In the genomic region with DNA sequence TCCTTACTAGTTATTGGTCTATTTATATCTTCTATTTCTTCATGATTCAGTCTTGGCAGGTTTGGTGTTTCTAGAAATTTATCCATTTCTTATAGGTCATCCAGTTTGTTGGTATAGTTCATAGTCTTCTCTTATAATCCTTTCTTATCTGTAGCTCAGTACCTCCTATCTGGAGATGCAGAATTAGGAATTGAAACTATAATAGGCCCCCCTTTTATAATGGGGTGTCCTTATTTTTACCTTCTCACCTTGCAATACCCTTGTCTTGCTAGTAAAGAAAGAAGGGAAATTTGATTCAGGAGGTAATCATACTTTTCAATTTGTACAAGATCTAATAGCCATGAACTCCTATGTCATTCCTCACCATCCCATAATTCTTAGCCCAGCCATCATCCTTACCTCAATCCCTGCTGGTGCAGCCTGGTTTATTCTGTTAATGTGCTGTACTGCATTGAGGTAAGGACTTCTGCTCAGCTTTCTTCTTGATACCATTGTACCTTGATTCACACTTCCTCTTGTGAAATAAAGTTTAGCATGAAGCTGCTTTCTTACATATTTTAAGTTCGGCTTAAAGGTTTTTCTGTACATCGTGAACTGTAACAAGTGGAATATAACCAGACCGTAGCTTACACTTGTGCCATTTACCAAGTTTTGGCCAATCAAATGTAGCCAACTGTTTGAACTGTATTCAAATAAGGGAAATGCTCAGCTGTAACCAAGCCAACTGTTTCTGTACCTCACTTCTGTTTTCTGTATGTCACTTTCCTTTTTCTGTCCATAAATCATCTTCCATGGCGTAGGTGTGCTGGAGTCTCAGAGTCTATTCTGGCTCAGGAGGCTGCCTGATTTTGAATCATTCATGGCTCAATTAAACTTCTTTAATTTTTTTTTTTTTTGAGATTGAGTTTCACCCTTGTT, we compare ENCODE assay signal across 13 cellular contexts. TPM values are rescaled to one million over a fixed set of nuclear protein-coding genes. Genes with fewer than 3 reads are reported as not detected.
DNase-seq lines count a peak whose midpoint lies in the region; ATAC-seq and TF ChIP-seq lines count a peak whose summit lies in the region.
"Had no signal": no experiment of that assay in that cellular context is flagged by ENCODE, and none has a peak within 500 bp of the region (broad histone marks: within the 10 kb centered on the region; RNA-seq: fewer than 3 reads in every experiment).

No MANE protein-coding gene starts in this region.

- H2BK12ac ChIP-seq in neuronal stem cell (ENCODE audit: low read length) = no peak overlapping the region

- no peak overlapping the region for H3K4me2 ChIP-seq in neuronal stem cell (ENCODE audit: insufficient read depth, low read length, poor library complexity, severe bottlenecking)

- no peak overlapping the region for H3K4ac ChIP-seq in neuronal stem cell (ENCODE audit: low read length)

- intact Hi-C loops in stomach (cut with DNase I; ENCODE audit: low total_unique reads) = no loop called here

- H3K36me3 Mint-ChIP-seq in T-helper 17 cell (ENCODE audit: low read depth) = no peaks in the 10 kb centered on the region

- H3K79me1 ChIP-seq in neuronal stem cell (ENCODE audit: low read depth, low read length) = no peaks in the 10 kb centered on the region

- H3K4me1 Mint-ChIP-seq in T-helper 17 cell = peaks cover 4% of the 10 kb centered on the region

- H3K27ac Mint-ChIP-seq in T-helper 17 cell = no peak overlapping the region
- H3K27ac Mint-ChIP-seq: CD4-positive, alpha-beta memory T cell; natural killer cell had no signal

- H3K36me3 ChIP-seq in stomach (no peaks in the 10 kb centered on the region), neuronal stem cell (replicated peaks in 1 of 2; ENCODE audit: control insufficient read depth in 2 of 2, insufficient read depth in 2 of 2, low read length in 2 of 2) (no peaks in the 10 kb centered on the region)
- H3K36me3 ChIP-seq: WERI-Rb-1 had no signal

- no peak overlapping the region for H2AFZ ChIP-seq in neuronal stem cell (ENCODE audit: low read length)

- peaks cover 10% of the 10 kb centered on the region for H3K27me3 Mint-ChIP-seq in T-helper 17 cell

- H3K4me1 ChIP-seq in stomach = no peaks in the 10 kb centered on the region
- H3K4me1 ChIP-seq in neuronal stem cell (ENCODE audit: control insufficient read depth in 2 of 2, insufficient read depth in 1 of 2, low read depth in 1 of 2, low read length in 2 of 2) = no peaks in the 10 kb centered on the region

- no peak overlapping the region for H2BK120ac ChIP-seq in neuronal stem cell (ENCODE audit: low read depth, low read length)

- H3K27ac ChIP-seq in stomach (no peak overlapping the region), neuronal stem cell (replicated peaks; ENCODE audit: low read length) (no peak overlapping the region)
- H3K27ac ChIP-seq: WERI-Rb-1 had no signal

- ATAC-seq in GM18508 (IDR thresholded peaks at IDR 0.05; ENCODE audit: insufficient read depth, unreplicated experiment) (peak; percentile 48), GM21447 (IDR thresholded peaks at IDR 0.05; ENCODE audit: unreplicated experiment) (peak; percentile 65), HG03108 (IDR thresholded peaks at IDR 0.05; ENCODE audit: unreplicated experiment) (peak; percentile 46), T-helper 17 cell (peak; percentile 28)
- ATAC-seq: natural killer cell, PC-3 had no signal

- no peak overlapping the region for H2AK5ac ChIP-seq in neuronal stem cell (ENCODE audit: low read depth, low read length)

- no peak overlapping the region for H4K8ac ChIP-seq in neuronal stem cell (ENCODE audit: low read depth, low read length)

- no peak for TF ChIP-seq EP300 in stomach (IDR thresholded peaks at IDR 0.05)

- H3K27me3 ChIP-seq in stomach (no peaks in the 10 kb centered on the region), neuronal stem cell (ENCODE audit: control insufficient read depth in 3 of 3, insufficient read depth in 3 of 3, low read depth in 1 of 3, low read length in 3 of 3) (no peaks in the 10 kb centered on the region)

- no peak for TF ChIP-seq POLR2A in stomach (IDR thresholded peaks at IDR 0.05)

- 70 to 85% (median 84%) methylated on average over 4 of the region's 4 CpGs for WGBS in stomach, 5 donors
- WGBS in neuronal stem cell (ENCODE audit: extremely low coverage in 2 of 2, insufficient read length in 2 of 2, insufficient replicate concordance in 1 of 2), 2 donors = no CpG with 5 or more reads among the region's 4 CpGs

- DNase-seq in T-helper 17 cell = no peak
- no peak for DNase-seq in stomach
- no peak for DNase-seq in epidermal melanocyte (ENCODE audit: insufficient read length, low spot score)
- DNase-seq in neuronal stem cell (ENCODE audit: low spot score) = no peak
- no peak for DNase-seq in mucosa of gallbladder (ENCODE audit: low spot score)
- DNase-seq: activated naive CD4-positive, alpha-beta T cell; CD4-positive, alpha-beta memory T cell; natural killer cell; PC-3; WERI-Rb-1 had no signal

- no peak overlapping the region for H3K4me3 Mint-ChIP-seq in T-helper 17 cell
- H3K4me3 Mint-ChIP-seq: CD4-positive, alpha-beta memory T cell; natural killer cell had no signal

- no peak overlapping the region for H2BK5ac ChIP-seq in neuronal stem cell (ENCODE audit: low read length)

- no peak overlapping the region for H2BK15ac ChIP-seq in neuronal stem cell (ENCODE audit: low read length)

- no peak for TF ChIP-seq CTCF in stomach (IDR thresholded peaks at IDR 0.05)

- H3K23ac ChIP-seq in neuronal stem cell (ENCODE audit: low read depth, low read length, poor library complexity) = no peak overlapping the region

- no peak overlapping the region for H3K14ac ChIP-seq in neuronal stem cell (ENCODE audit: low read length)

- H3K18ac ChIP-seq in neuronal stem cell (ENCODE audit: low read length) = no peak overlapping the region

- H3K4me3 ChIP-seq in stomach = no peak overlapping the region
- no peak overlapping the region for H3K4me3 ChIP-seq in neuronal stem cell (ENCODE audit: low read length in 2 of 2)

- no peak overlapping the region for H4K91ac ChIP-seq in neuronal stem cell (ENCODE audit: low read depth, low read length, poor library complexity)

- H3K9me3 ChIP-seq in T-helper 17 cell (ENCODE audit: control insufficient read depth, low read length, poor library complexity, severe bottlenecking) (no peaks in the 10 kb centered on the region), stomach (peaks cover 0 to 8% (median 3%) of the 10 kb centered on the region in 4 donors), neuronal stem cell (replicated peaks in 1 of 2; ENCODE audit: control insufficient read depth in 2 of 2, insufficient read depth in 1 of 2, low read depth in 1 of 2, low read length in 2 of 2) (peaks cover 0 to 4% of the 10 kb centered on the region in 2 donors)

- H3K9ac ChIP-seq in neuronal stem cell (ENCODE audit: low read depth, low read length, poor library complexity) = no peak overlapping the region

RNA-seq across cellular contexts. Expression of a gene that starts 40.1 kb away (rescaled TPM):
- under 1 TPM in 1 of 2 donors, not detected in 1; 0.27 TPM for total RNA-seq in T-helper 17 cell
- under 1 TPM in 1 of 5 donors, not detected in 4; 0.55 TPM for total RNA-seq in stomach
- under 1 TPM in 1 of 3 donors, not detected in 2; 0.05 TPM for polyA plus RNA-seq in stomach
- 0.06 TPM for polyA plus RNA-seq in neuronal stem cell (2013, experiment 1 of 2)
- 0.01 TPM for polyA plus RNA-seq in neuronal stem cell (2013, experiment 2 of 2)
- total RNA-seq in mucosa of gallbladder = 1.1 TPM
- total RNA-seq: PC-3 had no signal
- polyA plus RNA-seq: CD4-positive, alpha-beta memory T cell had no signal
